ENCODE assay signal across 15 cellular contexts in the genomic region with DNA sequence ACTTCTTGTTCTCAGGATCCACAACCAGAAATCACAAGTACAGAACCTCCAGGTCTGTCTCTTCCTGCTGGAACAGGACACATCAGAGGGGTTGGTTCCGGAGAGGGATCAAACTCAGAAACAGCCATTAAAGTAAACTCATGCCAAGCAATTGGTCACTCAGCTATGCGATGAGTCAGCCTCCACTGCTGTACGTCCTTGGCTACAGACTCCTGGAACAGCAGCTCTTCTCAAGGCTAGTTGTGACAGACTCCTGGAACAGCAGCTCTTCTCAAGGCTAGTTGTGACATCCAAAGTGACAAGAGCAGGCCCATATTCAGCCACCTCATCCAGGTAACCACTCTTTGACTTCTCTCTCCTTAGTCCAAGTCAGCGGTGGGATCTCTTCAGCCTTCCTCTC. TPM values are rescaled to one million over a fixed set of nuclear protein-coding genes. Genes with fewer than 3 reads are reported as not detected.
DNase-seq lines count a peak whose midpoint lies in the region; ATAC-seq and TF ChIP-seq lines count a peak whose summit lies in the region.
"Had no signal": no experiment of that assay in that cellular context is flagged by ENCODE, and none has a peak within 500 bp of the region (broad histone marks: within the 10 kb centered on the region; RNA-seq: fewer than 3 reads in every experiment).

A gene with protein sequence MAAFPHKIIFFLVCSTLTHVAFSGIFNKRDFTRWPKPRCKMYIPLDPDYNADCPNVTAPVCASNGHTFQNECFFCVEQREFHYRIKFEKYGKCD (plus strand): TSS at position 239 of the 400 bp plus-strand sequence. CDS start 1,279 bp downstream, outside the sequence.

- TF ChIP-seq CTCF in IMR-90 (conservative IDR thresholded peaks at IDR 0.05; ENCODE audit: low read depth, low read length) (no peak), cardiac fibroblast (IDR thresholded peaks at IDR 0.05; ENCODE audit: low read depth, low read length) (no peak), left lung (IDR thresholded peaks at IDR 0.05) (no peak)
- no peak for TF ChIP-seq CTCF in activated CD8-positive, alpha-beta T cell treated with anti-CD3 and anti-CD28 coated beads for 36 hours (IDR thresholded peaks at IDR 0.05)

- H2AFZ ChIP-seq in IMR-90 (replicated peaks; ENCODE audit: low read length, poor library complexity), result peak within 1 kb of the TSS; percentile 51
- H2AFZ ChIP-seq: parathyroid adenoma had no signal

- H3K18ac ChIP-seq in IMR-90 (ENCODE audit: low read depth, low read length), result no peak within 1 kb of the TSS

- H2AK5ac ChIP-seq in IMR-90 (ENCODE audit: low read depth, low read length), result no peak within 1 kb of the TSS

- H2BK120ac ChIP-seq in IMR-90 (ENCODE audit: low read depth, low read length), result no peak within 1 kb of the TSS

- no peak within 1 kb of the TSS for H3K4me2 ChIP-seq in IMR-90 (ENCODE audit: low read depth, low read length)

- no peaks in the 10 kb centered on the region for H3K36me3 Mint-ChIP-seq in activated CD8-positive, alpha-beta T cell treated with anti-CD3 and anti-CD28 coated beads for 36 hours (ENCODE audit: low read depth)

- H3K27me3 Mint-ChIP-seq in activated CD8-positive, alpha-beta T cell treated with anti-CD3 and anti-CD28 coated beads for 36 hours, result no peaks in the 10 kb centered on the region
- H3K27me3 Mint-ChIP-seq: CD4-positive, alpha-beta T cell had no signal

- no peak for TF ChIP-seq POLR2A in IMR-90 (IDR thresholded peaks at IDR 0.05; ENCODE audit: low read depth, low read length)

- no peak within 1 kb of the TSS for H3K27ac Mint-ChIP-seq in activated CD8-positive, alpha-beta T cell treated with anti-CD3 and anti-CD28 coated beads for 36 hours
- H3K27ac Mint-ChIP-seq: activated T-cell treated with anti-CD3 and anti-CD28 coated beads, Interleukin-2, amount 50 U/mL, for 72 hours; CD4-positive, alpha-beta T cell had no signal

- H3K9me1 ChIP-seq in IMR-90 (ENCODE audit: insufficient read depth, low read length), result no peaks in the 10 kb centered on the region

- H3K9me3 ChIP-seq in IMR-90 (ENCODE audit: control insufficient read depth, insufficient read depth, low read length) (no peaks in the 10 kb centered on the region), left lung (peaks cover 0 to 9% of the 10 kb centered on the region in 2 donors)

- H3K23ac ChIP-seq in IMR-90 (ENCODE audit: low read depth, low read length), result no peak within 1 kb of the TSS

- H3K9ac ChIP-seq in IMR-90 (ENCODE audit: low read depth, low read length), result no peak within 1 kb of the TSS
- H3K9ac ChIP-seq: parathyroid adenoma had no signal

- H3K36me3 ChIP-seq in IMR-90 (ENCODE audit: control insufficient read depth, insufficient read depth, low read length) (no peaks in the 10 kb centered on the region), left lung (no peaks in the 10 kb centered on the region)

- intact Hi-C loops in IMR-90 (cut with micrococcal nuclease), result no loop called here
- intact Hi-C loops in left lung (cut with DNase I), result no loop called here
- intact Hi-C loops in activated CD8-positive, alpha-beta T cell treated with anti-CD3 and anti-CD28 coated beads for 36 hours (cut with micrococcal nuclease), result no loop called here

- H3K27me3 ChIP-seq in IMR-90 (ENCODE audit: control insufficient read depth, insufficient read depth, low read length) (no peaks in the 10 kb centered on the region), left lung (no peaks in the 10 kb centered on the region)

- ATAC-seq in IMR-90 (ENCODE audit: low read depth), result peak; percentile 71
- ATAC-seq in left lung, result peak; percentile 90
- ATAC-seq in activated CD8-positive, alpha-beta T cell treated with anti-CD3 and anti-CD28 coated beads for 36 hours, result no peak
- ATAC-seq: activated T-cell treated with anti-CD3 and anti-CD28 coated beads, Interleukin-2, amount 50 U/mL, for 72 hours had no signal

- DNase-seq in DMS53 (lab: John Stamatoyannopoulos, UW), result peak; percentile 66
- DNase-seq in IMR-90, result peak; percentile 64
- peak; percentile 54 to 74 for DNase-seq in cardiac fibroblast (ENCODE audit: low read depth in 2 of 2)
- no peak for DNase-seq in left lung
- DNase-seq in stimulated activated CD4-positive, alpha-beta T cell treated with anti-CD3 and anti-CD28 coated beads, Interleukin-1b, Interleukin-23, amount 100 ng/mL, for 48 hours, result no peak
- no peak for DNase-seq in activated CD4-positive, CD25-positive, alpha-beta regulatory T cell (lab: John Stamatoyannopoulos, UW)
- DNase-seq in activated CD8-positive, alpha-beta T cell treated with anti-CD3 and anti-CD28 coated beads for 36 hours, result no peak
- DNase-seq in activated CD8-positive, alpha-beta memory T cell treated with anti-CD3 and anti-CD28 coated beads for 24 hours, result no peak
- DNase-seq: activated T-cell treated with anti-CD3 and anti-CD28 coated beads, Interleukin-2, amount 50 U/mL, for 72 hours; CD4-positive, alpha-beta T cell; cortex of kidney; kidney; NCI-H1105 treated with DMSO at 0.1 percent for 48 hours; OCI-M1 had no signal

- no peak within 1 kb of the TSS for H3K27ac ChIP-seq in IMR-90 (ENCODE audit: insufficient read depth, low read length)
- no peak within 1 kb of the TSS for H3K27ac ChIP-seq in left lung
- H3K27ac ChIP-seq: parathyroid adenoma had no signal

- dilution Hi-C loops in IMR-90 (cut with HindIII; ENCODE audit: low sequenced_read_pairs, unreplicated experiment), result no loop called here

- in situ Hi-C loops in IMR-90 (cut with MboI; ENCODE audit: low sequenced_read_pairs), result no loop called here

- H2BK15ac ChIP-seq in IMR-90 (ENCODE audit: low read depth, low read length), result no peak within 1 kb of the TSS

- no CpG with 5 or more reads among the region's 4 CpGs for WGBS in IMR-90 (ENCODE audit: extremely low coverage in 2 of 2, insufficient read length in 1 of 2), 2 experiments

- no peak within 1 kb of the TSS for H3K4me3 Mint-ChIP-seq in activated CD8-positive, alpha-beta T cell treated with anti-CD3 and anti-CD28 coated beads for 36 hours
- H3K4me3 Mint-ChIP-seq: activated T-cell treated with anti-CD3 and anti-CD28 coated beads, Interleukin-2, amount 50 U/mL, for 72 hours; CD4-positive, alpha-beta T cell had no signal

- H3K56ac ChIP-seq in IMR-90 (ENCODE audit: extremely low read depth, insufficient read depth, low read length), result no peak within 1 kb of the TSS

- no peaks in the 10 kb centered on the region for H4K20me1 ChIP-seq in IMR-90 (ENCODE audit: insufficient read depth, low read length)

- H3K4me3 ChIP-seq in IMR-90 (ENCODE audit: insufficient read depth, low read depth, low read length) (no peak within 1 kb of the TSS), cardiac fibroblast (replicated peaks in 1 of 2; ENCODE audit: low read depth in 2 of 2, low read length in 2 of 2) (no peak within 1 kb of the TSS), left lung (no peak within 1 kb of the TSS)

- no peak within 1 kb of the TSS for H2BK20ac ChIP-seq in IMR-90 (ENCODE audit: low read depth, low read length)

- H2BK5ac ChIP-seq in IMR-90 (ENCODE audit: low read depth, low read length, poor library complexity, severe bottlenecking), result no peak within 1 kb of the TSS

- no peaks in the 10 kb centered on the region for H3K9me3 Mint-ChIP-seq in activated CD8-positive, alpha-beta T cell treated with anti-CD3 and anti-CD28 coated beads for 36 hours

- POLR2A ChIA-PET in IMR-90 (lab: Charles Lee; ENCODE audit: unreplicated experiment), result no interaction called here
- POLR2A ChIA-PET in activated CD8-positive, alpha-beta T cell treated with anti-CD3 and anti-CD28 coated beads for 36 hours (lab: Charles Lee), result no interaction called here

- H3K4me1 ChIP-seq in IMR-90 (ENCODE audit: control insufficient read depth, insufficient read depth, low read length) (no peaks in the 10 kb centered on the region), left lung (no peaks in the 10 kb centered on the region)
- H3K4me1 ChIP-seq: parathyroid adenoma had no signal

- H3K79me1 ChIP-seq in IMR-90 (ENCODE audit: low read depth in 1 of 2, low read length in 2 of 2), result no peaks in the 10 kb centered on the region

- H3K4me1 Mint-ChIP-seq in activated CD8-positive, alpha-beta T cell treated with anti-CD3 and anti-CD28 coated beads for 36 hours (ENCODE audit: low read depth), result no peaks in the 10 kb centered on the region

- H4K5ac ChIP-seq in IMR-90 (ENCODE audit: low read depth, low read length), result no peak within 1 kb of the TSS

- no peak within 1 kb of the TSS for H4K91ac ChIP-seq in IMR-90 (ENCODE audit: insufficient read depth, low read depth, low read length)

- no peak within 1 kb of the TSS for H3K14ac ChIP-seq in IMR-90 (replicated peaks; ENCODE audit: low read depth, low read length)

- no peak within 1 kb of the TSS for H3K4ac ChIP-seq in IMR-90 (ENCODE audit: low read depth, low read length)

- no TSS peak for BruUV-seq in IMR-90 (replicated peaks; lab: Mats Ljungman, UMichigan)

- TF ChIP-seq RAD21 in IMR-90 (IDR thresholded peaks at IDR 0.05; ENCODE audit: low read length), result no peak

- CTCF ChIA-PET in IMR-90 (lab: Yijun Ruan, JAX), result no interaction called here
- CTCF ChIA-PET in activated CD8-positive, alpha-beta T cell treated with anti-CD3 and anti-CD28 coated beads for 36 hours (lab: Charles Lee), result no interaction called here

- no peak within 1 kb of the TSS for H4K8ac ChIP-seq in IMR-90 (ENCODE audit: low read depth in 2 of 2, low read length in 2 of 2)

- no peak within 1 kb of the TSS for H2AK9ac ChIP-seq in IMR-90 (replicated peaks; ENCODE audit: low read depth, low read length, poor library complexity)

TF ChIP-seq in IMR-90, 13 proteins besides CTCF, POLR2A, EP300 and RAD21:
- TF ChIP-seq SMC3 (IDR thresholded peaks at IDR 0.05; ENCODE audit: low read depth, low read length) (no peak), BHLHE40 (IDR thresholded peaks at IDR 0.05; ENCODE audit: low read depth, low read length) (no peak), MAZ (IDR thresholded peaks at IDR 0.05; ENCODE audit: borderline replicate concordance, low read depth, low read length) (no peak), RCOR1 (IDR thresholded peaks at IDR 0.05; ENCODE audit: insufficient replicate concordance, low read length) (no peak), MAFK (IDR thresholded peaks at IDR 0.05; ENCODE audit: low read depth, low read length) (no peak)

RNA-seq across cellular contexts. Expression of the gene that starts here (rescaled TPM):
- total RNA-seq in IMR-90 (2012; rRNA removed) (not detected in 2 replicates), left lung (not detected)
- not detected in 2 replicates for polyA plus RNA-seq in IMR-90 (2012; rRNA removed)
- not detected in 2 replicates for polyA plus RNA-seq in IMR-90 (2012; cell fraction: cytosol; rRNA removed)
- polyA plus RNA-seq in IMR-90 (2012; cell fraction: nucleus; rRNA removed; ENCODE audit: low replicate concordance), result not detected in 2 replicates
- total RNA-seq in activated CD8-positive, alpha-beta T cell treated with anti-CD3 and anti-CD28 coated beads for 36 hours, result not detected
- total RNA-seq: activated T-cell treated with anti-CD3 and anti-CD28 coated beads, Interleukin-2, amount 50 U/mL, for 72 hours; CD4-positive, alpha-beta T cell had no signal

Comparison
In these comparisons a context has a peak if more than half of its experiments do, and no peak if none do; other contexts are left out.
1. Peak in DNase-seq and ATAC-seq in IMR-90; RNA of the gene not detected or under 1 TPM.
2. Peak in ATAC-seq in left lung; RNA of the gene not detected or under 1 TPM.
3. DNase-seq: peak in DMS53 (single experiment) and cardiac fibroblast (2 of 2); none in left lung (0 of 2), stimulated activated CD4-positive, alpha-beta T cell treated with anti-CD3 and anti-CD28 coated beads, Interleukin-1b, Interleukin-23, amount 100 ng/mL, for 48 hours (single experiment), activated CD4-positive, CD25-positive, alpha-beta regulatory T cell (0 of 4), activated CD8-positive, alpha-beta T cell treated with anti-CD3 and anti-CD28 coated beads for 36 hours (single experiment) and activated CD8-positive, alpha-beta memory T cell treated with anti-CD3 and anti-CD28 coated beads for 24 hours (single experiment).